Comparison of ENCODE assay signal across 8 cellular contexts in genomic region chr15:91224750-91225380, GRCh38.
DNase-seq lines count a peak whose midpoint lies in the region; ATAC-seq, FAIRE-seq and TF ChIP-seq lines count a peak whose summit lies in the region.

No MANE protein-coding gene starts in this region.

- no peaks in the 10 kb centered on the region for H3K36me3 Mint-ChIP-seq in activated T-helper 1 cell treated with anti-CD3 and anti-CD28 coated beads, Interleukin-12 subunit alpha, Interleukin-12 subunit beta, Interleukin-2, Interleukin-4 antibody, amounts not matched to agents 30 ng/mL and 10 ng/mL and 1 ng/mL, durations not matched to agents 14 hours and 24 hours and 36 hours (ENCODE audit: low read depth)

- H3K4me3 Mint-ChIP-seq in activated T-helper 1 cell treated with anti-CD3 and anti-CD28 coated beads, Interleukin-12 subunit alpha, Interleukin-12 subunit beta, Interleukin-2, Interleukin-4 antibody, amounts not matched to agents 30 ng/mL and 10 ng/mL and 1 ng/mL, durations not matched to agents 14 hours and 24 hours and 36 hours, result no peak overlapping the region

- H3K4me3 ChIP-seq in A549, result no peak overlapping the region
- H3K4me3 ChIP-seq in GM12865 (ENCODE audit: low read depth, low read length), result no peak overlapping the region
- no peak overlapping the region for H3K4me3 ChIP-seq in astrocyte of the cerebellum (ENCODE audit: low read depth, low read length)
- H3K4me3 ChIP-seq in keratinocyte (ENCODE audit: control insufficient read depth in 2 of 3, extremely low read depth in 1 of 3, insufficient read depth in 2 of 3, low read depth in 1 of 3, low read length in 3 of 3), result no peak overlapping the region

- CTCF ChIA-PET in A549 (lab: Yijun Ruan, JAX), result interaction anchor here (0.7 to 4.5 kb wide), 13 partner anchors 10 to 263 kb away, joined by 3 to 59 read pairs (median 3); no protein-coding TSS in a partner anchor

- H2AFZ ChIP-seq in keratinocyte (ENCODE audit: control insufficient read depth, low read length), result no peak overlapping the region

- peak; percentile 46 for FAIRE-seq in A549 (lab: Jason Lieb, UNC)
- peak; percentile 43 for FAIRE-seq in keratinocyte (lab: Jason Lieb, UNC)

- H3K27ac Mint-ChIP-seq in activated T-helper 1 cell treated with anti-CD3 and anti-CD28 coated beads, Interleukin-12 subunit alpha, Interleukin-12 subunit beta, Interleukin-2, Interleukin-4 antibody, amounts not matched to agents 30 ng/mL and 10 ng/mL and 1 ng/mL, durations not matched to agents 14 hours and 24 hours and 36 hours, result no peak overlapping the region

- H3K79me2 ChIP-seq in keratinocyte (ENCODE audit: control insufficient read depth, insufficient read depth, low read length), result no peaks in the 10 kb centered on the region

- no peaks in the 10 kb centered on the region for H3K4me1 Mint-ChIP-seq in activated T-helper 1 cell treated with anti-CD3 and anti-CD28 coated beads, Interleukin-12 subunit alpha, Interleukin-12 subunit beta, Interleukin-2, Interleukin-4 antibody, amounts not matched to agents 30 ng/mL and 10 ng/mL and 1 ng/mL, durations not matched to agents 14 hours and 24 hours and 36 hours (ENCODE audit: low read depth)

- 45% methylated on average over 7 of the region's 7 CpGs for WGBS in A549 (ENCODE audit: missing lambda C conversion rate)

- dilution Hi-C loops in keratinocyte (cut with MboI; ENCODE audit: extremely low pct_ligation_motif_present, low sequenced_read_pairs), result no loop called here

- H3K4me2 ChIP-seq in A549 (no peak overlapping the region), keratinocyte (ENCODE audit: control insufficient read depth, extremely low read depth, insufficient read depth, low read depth, low read length) (no peak overlapping the region)

- in situ Hi-C loops in astrocyte of the cerebellum (cut with HindIII; ENCODE audit: low sequenced_read_pairs), result no loop called here

- no peak overlapping the region for H3K27ac ChIP-seq in A549
- no peak overlapping the region for H3K27ac ChIP-seq in keratinocyte (ENCODE audit: control insufficient read depth, insufficient read depth, low read length)

- H3K9me1 ChIP-seq in keratinocyte (ENCODE audit: control insufficient read depth, extremely low read depth, insufficient read depth, low read length), result no peaks in the 10 kb centered on the region

- no peak for TF ChIP-seq EP300 in A549 (IDR thresholded peaks at IDR 0.05)

- ATAC-seq in A549, result peak; percentile 76 to 91
- no peak for ATAC-seq in GM21526 (IDR thresholded peaks at IDR 0.05; ENCODE audit: low FRiP score, unreplicated experiment)
- ATAC-seq in stimulated activated naive CD8-positive, alpha-beta T cell treated with anti-CD3 and anti-CD28 coated beads, Interleukin-15, Interleukin-2, amounts not matched to agents 100 U/mL and 50 U/mL, for 24 hours, result no peak

- peak; percentile 62 to 80; a peak in 4 of 5 replicates for TF ChIP-seq RAD21 in A549 (conservative IDR thresholded peaks at IDR 0.05 in 1 of 2, IDR thresholded peaks at IDR 0.05 in 1 of 2)

- TF ChIP-seq POLR2A in A549 (IDR thresholded peaks at IDR 0.05; ENCODE audit: low read length), result no peak

- H3K27me3 Mint-ChIP-seq in activated T-helper 1 cell treated with anti-CD3 and anti-CD28 coated beads, Interleukin-12 subunit alpha, Interleukin-12 subunit beta, Interleukin-2, Interleukin-4 antibody, amounts not matched to agents 30 ng/mL and 10 ng/mL and 1 ng/mL, durations not matched to agents 14 hours and 24 hours and 36 hours (ENCODE audit: insufficient read depth), result peaks cover 8% of the 10 kb centered on the region

- no peaks in the 10 kb centered on the region for H3K9me3 ChIP-seq in A549
- H3K9me3 ChIP-seq in keratinocyte (ENCODE audit: control insufficient read depth, low read depth, low read length), result no peaks in the 10 kb centered on the region

- no peak overlapping the region for H3K9ac ChIP-seq in keratinocyte (ENCODE audit: control insufficient read depth, extremely low read depth, insufficient read depth, low read length)

- H3K36me3 ChIP-seq in keratinocyte (ENCODE audit: control insufficient read depth in 2 of 2, extremely low read depth in 1 of 2, insufficient read depth in 2 of 2, low read length in 2 of 2), result no peaks in the 10 kb centered on the region

- POLR2A ChIA-PET in A549 (lab: Yijun Ruan, JAX), result no interaction called here

- no peaks in the 10 kb centered on the region for H4K20me1 ChIP-seq in keratinocyte (ENCODE audit: control insufficient read depth, extremely low read depth, insufficient read depth, low read length)

- H3K27me3 ChIP-seq in keratinocyte (ENCODE audit: control insufficient read depth, extremely low read depth, insufficient read depth, low read length), result no peaks in the 10 kb centered on the region

- peak; percentile 66 to 80 for DNase-seq in A549 (ENCODE audit: low read depth in 1 of 2, low spot score in 1 of 2)
- DNase-seq in GM12865 (ENCODE audit: low read depth), result peak; percentile 51
- DNase-seq in NCI-H2029 (lab: John Stamatoyannopoulos, UW), result peak; percentile 45
- no peak for DNase-seq in astrocyte of the cerebellum (ENCODE audit: low read depth)
- DNase-seq in keratinocyte (ENCODE audit: low read depth, low spot score), result no peak
- no peak for DNase-seq in activated T-helper 1 cell treated with anti-CD3 and anti-CD28 coated beads, Interleukin-12 subunit alpha, Interleukin-12 subunit beta, Interleukin-2, Interleukin-4 antibody, amounts not matched to agents 30 ng/mL and 10 ng/mL and 1 ng/mL, durations not matched to agents 14 hours and 24 hours and 36 hours (ENCODE audit: low spot score)
- no peak for DNase-seq in stimulated activated naive CD8-positive, alpha-beta T cell treated with anti-CD3 and anti-CD28 coated beads, Interleukin-15, Interleukin-2, amounts not matched to agents 100 U/mL and 50 U/mL, for 24 hours

- intact Hi-C loops in activated T-helper 1 cell treated with anti-CD3 and anti-CD28 coated beads, Interleukin-12 subunit alpha, Interleukin-12 subunit beta, Interleukin-2, Interleukin-4 antibody, amounts not matched to agents 30 ng/mL and 10 ng/mL and 1 ng/mL, durations not matched to agents 14 hours and 24 hours and 36 hours (cut with micrococcal nuclease), result loop anchor here (1.0 kb wide), 1 partner anchor 169 kb away; no protein-coding TSS in a partner anchor

- H3K9me3 Mint-ChIP-seq in activated T-helper 1 cell treated with anti-CD3 and anti-CD28 coated beads, Interleukin-12 subunit alpha, Interleukin-12 subunit beta, Interleukin-2, Interleukin-4 antibody, amounts not matched to agents 30 ng/mL and 10 ng/mL and 1 ng/mL, durations not matched to agents 14 hours and 24 hours and 36 hours, result no peaks in the 10 kb centered on the region

- TF ChIP-seq CTCF in A549 (IDR thresholded peaks at IDR 0.05) (peak; percentile 76), GM12865 (IDR thresholded peaks at IDR 0.05; ENCODE audit: insufficient read depth, low read depth, low read length, missing control alignments) (peak; percentile 79), astrocyte of the cerebellum (IDR thresholded peaks at IDR 0.05; ENCODE audit: low read depth, low read length, missing control alignments) (peak; percentile 63), keratinocyte (optimal IDR thresholded peaks at IDR 0.05 in 1 of 3, IDR thresholded peaks at IDR 0.05 in 1 of 3, conservative IDR thresholded peaks at IDR 0.05 in 1 of 3; ENCODE audit: extremely low read depth in 1 of 3, insufficient read depth in 2 of 3, low read length in 3 of 3) (peak; percentile 49 to 79 (median 69))

- H3K4me1 ChIP-seq in A549 (no peaks in the 10 kb centered on the region), keratinocyte (ENCODE audit: control insufficient read depth, extremely low read depth, insufficient read depth, low read length) (no peaks in the 10 kb centered on the region)

TF ChIP-seq in A549, 52 proteins besides CTCF, POLR2A, EP300 and RAD21:
- no peak for TF ChIP-seq TFCP2L1 (CRISPR knock-in tag; IDR thresholded peaks at IDR 0.05)
- TF ChIP-seq SMC3 (IDR thresholded peaks at IDR 0.05), result peak; percentile 65

Comparison
In these comparisons a context has a peak if more than half of its experiments do, and no peak if none do; other contexts are left out.
1. ATAC-seq: peak in A549 (2 of 2); none in GM21526 (single experiment) and stimulated activated naive CD8-positive, alpha-beta T cell treated with anti-CD3 and anti-CD28 coated beads, Interleukin-15, Interleukin-2, amounts not matched to agents 100 U/mL and 50 U/mL, for 24 hours (single experiment).
2. DNase-seq: peak in A549 (2 of 2), GM12865 (single experiment) and NCI-H2029 (single experiment); none in astrocyte of the cerebellum (single experiment), keratinocyte (single experiment), activated T-helper 1 cell treated with anti-CD3 and anti-CD28 coated beads, Interleukin-12 subunit alpha, Interleukin-12 subunit beta, Interleukin-2, Interleukin-4 antibody, amounts not matched to agents 30 ng/mL and 10 ng/mL and 1 ng/mL, durations not matched to agents 14 hours and 24 hours and 36 hours (single experiment) and stimulated activated naive CD8-positive, alpha-beta T cell treated with anti-CD3 and anti-CD28 coated beads, Interleukin-15, Interleukin-2, amounts not matched to agents 100 U/mL and 50 U/mL, for 24 hours (single experiment).
3. Peak in every context shown above with its lines, with median percentiles within 50 percentile points of each other: CTCF ChIP-seq.